In genomic region chr6:1316482-1317220, GRCh38 we compare ENCODE assay signal across 8 cellular contexts. TPM values are rescaled to one million over a fixed set of nuclear protein-coding genes. Genes with fewer than 3 reads are reported as not detected.
A peak's percentile ranks its signal among the peaks of the same experiment; 100 is the strongest.
DNase-seq lines count a peak whose midpoint lies in the region; ATAC-seq and TF ChIP-seq lines count a peak whose summit lies in the region.
"Had no signal": no experiment of that assay in that cellular context is flagged by ENCODE, and none has a peak within 500 bp of the region (broad histone marks: within the 10 kb centered on the region; RNA-seq: fewer than 3 reads in every experiment).

No MANE protein-coding gene starts in this region.

- ATAC-seq in GM19463 (IDR thresholded peaks at IDR 0.05; ENCODE audit: unreplicated experiment), result no peak

- peaks cover 33% of the 10 kb centered on the region for H3K27me3 Mint-ChIP-seq in activated T-helper 2 cell treated with anti-CD3 and anti-CD28 coated beads, Interferon-gamma antibody, Interleukin-2, Interleukin-4, amounts not matched to agents 10 μg/mL and 5 μg/mL and 100 μg/mL, durations not matched to agents 14 hours and 24 hours and 36 hours (ENCODE audit: low read depth)

- DNase-seq in GM06990 (ENCODE audit: extremely low read depth, insufficient read length) (no peak), Peyer's patch (no peak), fibroblast of peridontal ligament (ENCODE audit: extremely low read depth) (peak; percentile 37), skeletal muscle cell (ENCODE audit: low read depth) (no peak)
- no peak for DNase-seq in NK-92 treated with Interleukin-12 subunit alpha and Interleukin-12 subunit beta, amount 100 ng/mL, for 24 hours (lab: John Stamatoyannopoulos, UW)
- no peak for DNase-seq in activated T-helper 2 cell treated with anti-CD3 and anti-CD28 coated beads, Interferon-gamma antibody, Interleukin-2, Interleukin-4, amounts not matched to agents 10 μg/mL and 5 μg/mL and 100 μg/mL, durations not matched to agents 14 hours and 24 hours and 36 hours (ENCODE audit: low spot score)

- H3K4me3 Mint-ChIP-seq in activated T-helper 2 cell treated with anti-CD3 and anti-CD28 coated beads, Interferon-gamma antibody, Interleukin-2, Interleukin-4, amounts not matched to agents 10 μg/mL and 5 μg/mL and 100 μg/mL, durations not matched to agents 14 hours and 24 hours and 36 hours (ENCODE audit: low read depth), result no peak overlapping the region

- no peak overlapping the region for H3K27ac ChIP-seq in Peyer's patch

- TF ChIP-seq CTCF in GM06990 (IDR thresholded peaks at IDR 0.05; ENCODE audit: insufficient read depth, low read length, poor library complexity, severe bottlenecking), result no peak
- no peak for TF ChIP-seq CTCF in Peyer's patch (IDR thresholded peaks at IDR 0.05)

- H3K4me3 ChIP-seq in GM06990 (replicated peaks; ENCODE audit: low read depth, low read length) (peak overlapping the region; percentile 14), Peyer's patch (peak overlapping the region; percentile 34 to 56 (median 46)), skeletal muscle cell (ENCODE audit: low read depth, low read length) (peak overlapping the region; percentile 55)

- TF ChIP-seq POLR2A in Peyer's patch (IDR thresholded peaks at IDR 0.05), result no peak

- no peak overlapping the region for H3K27ac Mint-ChIP-seq in activated T-helper 2 cell treated with anti-CD3 and anti-CD28 coated beads, Interferon-gamma antibody, Interleukin-2, Interleukin-4, amounts not matched to agents 10 μg/mL and 5 μg/mL and 100 μg/mL, durations not matched to agents 14 hours and 24 hours and 36 hours

- H3K4me1 ChIP-seq in Peyer's patch, result peaks cover 0 to 15% (median 2%) of the 10 kb centered on the region in 4 donors

- H3K36me3 ChIP-seq in GM06990 (ENCODE audit: control insufficient read depth, insufficient read depth, low read length), result no peaks in the 10 kb centered on the region
- H3K36me3 ChIP-seq in Peyer's patch, result no peaks in the 10 kb centered on the region

- no peaks in the 10 kb centered on the region for H3K9me3 Mint-ChIP-seq in activated T-helper 2 cell treated with anti-CD3 and anti-CD28 coated beads, Interferon-gamma antibody, Interleukin-2, Interleukin-4, amounts not matched to agents 10 μg/mL and 5 μg/mL and 100 μg/mL, durations not matched to agents 14 hours and 24 hours and 36 hours

- H3K9me3 ChIP-seq in Peyer's patch, result no peaks in the 10 kb centered on the region

- H3K36me3 Mint-ChIP-seq in activated T-helper 2 cell treated with anti-CD3 and anti-CD28 coated beads, Interferon-gamma antibody, Interleukin-2, Interleukin-4, amounts not matched to agents 10 μg/mL and 5 μg/mL and 100 μg/mL, durations not matched to agents 14 hours and 24 hours and 36 hours (ENCODE audit: low read depth), result no peaks in the 10 kb centered on the region

- no peaks in the 10 kb centered on the region; the same call in 1 of the 2 replicates for H3K27me3 ChIP-seq in GM06990 (replicated peaks; ENCODE audit: control insufficient read depth, insufficient read depth, low read length)
- peaks cover 0 to 24% of the 10 kb centered on the region in 2 donors for H3K27me3 ChIP-seq in Peyer's patch

- intact Hi-C loops in activated T-helper 2 cell treated with anti-CD3 and anti-CD28 coated beads, Interferon-gamma antibody, Interleukin-2, Interleukin-4, amounts not matched to agents 10 μg/mL and 5 μg/mL and 100 μg/mL, durations not matched to agents 14 hours and 24 hours and 36 hours (cut with micrococcal nuclease), result no loop called here

- peaks cover 6% of the 10 kb centered on the region for H3K4me1 Mint-ChIP-seq in activated T-helper 2 cell treated with anti-CD3 and anti-CD28 coated beads, Interferon-gamma antibody, Interleukin-2, Interleukin-4, amounts not matched to agents 10 μg/mL and 5 μg/mL and 100 μg/mL, durations not matched to agents 14 hours and 24 hours and 36 hours (ENCODE audit: low read depth)

RNA-seq across cellular contexts. Expression of gene FOXQ1, which starts 4.8 kb away (rescaled TPM):
- not detected for total RNA-seq in Peyer's patch
- not detected in 2 replicates for total RNA-seq in activated T-helper 2 cell treated with anti-CD3 and anti-CD28 coated beads, Interferon-gamma antibody, Interleukin-2, Interleukin-4, amounts not matched to agents 10 μg/mL and 5 μg/mL and 100 μg/mL, durations not matched to agents 14 hours and 24 hours and 36 hours
- total RNA-seq: pulmonary artery endothelial cell had no signal
